Comparison of ENCODE assay signal across 8 cellular contexts in genomic region chr20:36235892-36236785, GRCh38. TPM values are rescaled to one million over a fixed set of nuclear protein-coding genes. Genes with fewer than 3 reads are reported as not detected.
DNase-seq lines count a peak whose midpoint lies in the region; ATAC-seq lines count a peak whose summit lies in the region.

Gene AAR2 (plus strand): TSS chr20:36236478. CDS start chr20:36239869, 3,391 bp downstream.

- H3K4me3 ChIP-seq in HUES6 (ENCODE audit: low read depth, low read length) (peak within 1 kb of the TSS; percentile 85), mononuclear cell (ENCODE audit: low read length) (peak within 1 kb of the TSS; percentile 83)

- DNase-seq in 8988T (peak; percentile 39), OCI-M1 (lab: John Stamatoyannopoulos, UW) (peak; percentile 87), activated T-cell treated with anti-CD3 and anti-CD28 coated beads for 1 hour (ENCODE audit: low read depth) (peak; percentile 68), epidermal melanocyte (ENCODE audit: insufficient read length, low spot score) (peak; percentile 42)
- DNase-seq in stimulated activated CD8-positive, alpha-beta memory T cell treated with anti-CD3 and anti-CD28 coated beads, Interleukin-2, amount 100 ng/mL, for 1 hour (ENCODE audit: low read depth in 2 of 2): peak; percentile 57 to 59

- H3K9me3 ChIP-seq in HUES6 (ENCODE audit: control insufficient read depth, insufficient read depth, low read depth, low read length) (no peaks in the 10 kb centered on the region), mononuclear cell (ENCODE audit: low read depth, low read length) (no peaks in the 10 kb centered on the region)

- peak within 1 kb of the TSS; percentile 85 for H3K9ac ChIP-seq in HUES6 (ENCODE audit: low read length)

- H3K36me3 ChIP-seq in HUES6 (ENCODE audit: control insufficient read depth, insufficient read depth, low read length): peaks cover 19% of the 10 kb centered on the region

- H3K4me1 ChIP-seq in HUES6 (ENCODE audit: control insufficient read depth, insufficient read depth, low read length): peaks cover 6% of the 10 kb centered on the region
- peaks cover 26% of the 10 kb centered on the region for H3K4me1 ChIP-seq in mononuclear cell (ENCODE audit: insufficient read depth, low read length)

- H3K27ac ChIP-seq in HUES6 (ENCODE audit: low read depth, low read length): peak within 1 kb of the TSS; percentile 68

- H3K27me3 ChIP-seq in HUES6 (ENCODE audit: control insufficient read depth, insufficient read depth, low read length) (no peaks in the 10 kb centered on the region), mononuclear cell (ENCODE audit: insufficient read depth, low read length) (no peaks in the 10 kb centered on the region)

- peak; percentile 74 for ATAC-seq in GM18868 (IDR thresholded peaks at IDR 0.05; ENCODE audit: unreplicated experiment)

RNA-seq across cellular contexts. Expression of gene AAR2, which starts in this region (rescaled TPM):
- total RNA-seq in mononuclear cell: 34.2 TPM

Comparison
In these comparisons a context has a peak if more than half of its experiments do, and no peak if none do; other contexts are left out.
1. Peak in every context shown above with its lines: DNase-seq, ATAC-seq, H3K4me3 ChIP-seq and H3K27ac ChIP-seq.